1 cellular context compared by ENCODE assay signal in the genomic region with DNA sequence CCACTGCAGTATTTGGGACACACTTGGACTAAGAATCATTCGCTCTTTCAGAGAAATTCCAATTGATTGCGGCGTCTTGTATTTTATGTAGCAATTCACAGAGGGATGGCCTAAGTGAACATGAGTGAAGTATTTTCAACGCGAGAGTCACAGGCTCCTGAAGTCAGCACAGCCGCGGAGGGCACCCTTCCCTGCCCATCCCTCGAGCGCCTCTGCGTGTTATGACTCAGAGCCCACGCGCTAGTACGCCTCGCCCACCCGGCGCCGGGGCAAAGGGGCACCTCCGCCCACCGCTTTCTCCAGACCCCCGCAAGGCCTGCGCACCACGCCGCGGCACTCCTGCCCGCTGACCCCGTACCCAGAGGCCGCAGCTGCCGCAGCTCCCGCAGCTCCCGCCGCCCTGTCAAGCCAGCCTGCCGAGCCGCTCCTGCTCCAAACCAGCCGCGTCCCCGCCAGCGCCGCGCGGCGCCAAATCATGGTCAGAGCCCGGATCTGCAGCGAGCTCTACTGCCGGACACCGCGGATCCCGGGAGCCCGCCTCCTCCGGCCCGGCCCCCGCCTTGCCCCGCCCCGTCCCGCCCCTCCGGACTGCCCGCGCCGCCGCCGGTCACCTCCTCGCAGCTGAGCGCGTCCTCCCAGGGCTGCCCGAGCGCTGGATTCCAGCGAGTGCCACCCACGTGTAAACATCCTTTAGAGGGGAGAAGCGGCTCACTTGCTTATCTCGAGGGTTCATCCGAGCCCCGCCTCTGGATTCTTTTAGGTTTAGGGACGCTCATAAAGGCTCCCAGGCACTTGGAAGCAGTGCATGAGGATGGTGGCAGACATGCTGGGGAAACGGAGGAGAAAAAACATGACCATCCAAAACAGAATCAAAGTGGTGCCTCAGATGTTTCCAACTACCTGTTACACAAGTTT.
A peak's percentile ranks its signal among the peaks of the same experiment; 100 is the strongest.
TF ChIP-seq lines count a peak whose summit lies in the region.

A gene with protein sequence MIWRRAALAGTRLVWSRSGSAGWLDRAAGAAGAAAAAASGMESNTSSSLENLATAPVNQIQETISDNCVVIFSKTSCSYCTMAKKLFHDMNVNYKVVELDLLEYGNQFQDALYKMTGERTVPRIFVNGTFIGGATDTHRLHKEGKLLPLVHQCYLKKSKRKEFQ (minus strand): TSS at position 509 of the 915 bp plus-strand sequence. CDS start 32 bp downstream, at position 477.

TF ChIP-seq in HepG2, 621 proteins besides CTCF, POLR2A, EP300 and RAD21 (continued from another document and continues in another):
- TF ChIP-seq, protein P1, sequence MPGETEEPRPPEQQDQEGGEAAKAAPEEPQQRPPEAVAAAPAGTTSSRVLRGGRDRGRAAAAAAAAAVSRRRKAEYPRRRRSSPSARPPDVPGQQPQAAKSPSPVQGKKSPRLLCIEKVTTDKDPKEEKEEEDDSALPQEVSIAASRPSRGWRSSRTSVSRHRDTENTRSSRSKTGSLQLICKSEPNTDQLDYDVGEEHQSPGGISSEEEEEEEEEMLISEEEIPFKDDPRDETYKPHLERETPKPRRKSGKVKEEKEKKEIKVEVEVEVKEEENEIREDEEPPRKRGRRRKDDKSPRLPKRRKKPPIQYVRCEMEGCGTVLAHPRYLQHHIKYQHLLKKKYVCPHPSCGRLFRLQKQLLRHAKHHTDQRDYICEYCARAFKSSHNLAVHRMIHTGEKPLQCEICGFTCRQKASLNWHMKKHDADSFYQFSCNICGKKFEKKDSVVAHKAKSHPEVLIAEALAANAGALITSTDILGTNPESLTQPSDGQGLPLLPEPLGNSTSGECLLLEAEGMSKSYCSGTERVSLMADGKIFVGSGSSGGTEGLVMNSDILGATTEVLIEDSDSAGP (CRISPR knock-in tag; IDR thresholded peaks at IDR 0.05; ENCODE audit: borderline replicate concordance) = peak; percentile 73; the same call in 1 of the 2 replicates
- no peak for TF ChIP-seq CENPX (CRISPR knock-in tag; IDR thresholded peaks at IDR 0.05)
- TF ChIP-seq TRIM24 (CRISPR knock-in tag; IDR thresholded peaks at IDR 0.05) = no peak
- no peak for TF ChIP-seq ZFP41 (CRISPR knock-in tag; IDR thresholded peaks at IDR 0.05; ENCODE audit: borderline replicate concordance)
- TF ChIP-seq RBM39 (IDR thresholded peaks at IDR 0.05; ENCODE audit: low read depth, low read length, poor library complexity, severe bottlenecking) = peak; percentile 41
- TF ChIP-seq PITX1 (CRISPR knock-in tag; IDR thresholded peaks at IDR 0.05) = no peak
- TF ChIP-seq MED13 (CRISPR knock-in tag; IDR thresholded peaks at IDR 0.05) = peak; percentile 57; the same call in 1 of the 2 replicates
- TF ChIP-seq, protein P2, sequence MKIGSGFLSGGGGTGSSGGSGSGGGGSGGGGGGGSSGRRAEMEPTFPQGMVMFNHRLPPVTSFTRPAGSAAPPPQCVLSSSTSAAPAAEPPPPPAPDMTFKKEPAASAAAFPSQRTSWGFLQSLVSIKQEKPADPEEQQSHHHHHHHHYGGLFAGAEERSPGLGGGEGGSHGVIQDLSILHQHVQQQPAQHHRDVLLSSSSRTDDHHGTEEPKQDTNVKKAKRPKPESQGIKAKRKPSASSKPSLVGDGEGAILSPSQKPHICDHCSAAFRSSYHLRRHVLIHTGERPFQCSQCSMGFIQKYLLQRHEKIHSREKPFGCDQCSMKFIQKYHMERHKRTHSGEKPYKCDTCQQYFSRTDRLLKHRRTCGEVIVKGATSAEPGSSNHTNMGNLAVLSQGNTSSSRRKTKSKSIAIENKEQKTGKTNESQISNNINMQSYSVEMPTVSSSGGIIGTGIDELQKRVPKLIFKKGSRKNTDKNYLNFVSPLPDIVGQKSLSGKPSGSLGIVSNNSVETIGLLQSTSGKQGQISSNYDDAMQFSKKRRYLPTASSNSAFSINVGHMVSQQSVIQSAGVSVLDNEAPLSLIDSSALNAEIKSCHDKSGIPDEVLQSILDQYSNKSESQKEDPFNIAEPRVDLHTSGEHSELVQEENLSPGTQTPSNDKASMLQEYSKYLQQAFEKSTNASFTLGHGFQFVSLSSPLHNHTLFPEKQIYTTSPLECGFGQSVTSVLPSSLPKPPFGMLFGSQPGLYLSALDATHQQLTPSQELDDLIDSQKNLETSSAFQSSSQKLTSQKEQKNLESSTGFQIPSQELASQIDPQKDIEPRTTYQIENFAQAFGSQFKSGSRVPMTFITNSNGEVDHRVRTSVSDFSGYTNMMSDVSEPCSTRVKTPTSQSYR (CRISPR knock-in tag; IDR thresholded peaks at IDR 0.05; ENCODE audit: borderline replicate concordance) = no peak
- no peak for TF ChIP-seq SRF (IDR thresholded peaks at IDR 0.05; ENCODE audit: low read depth, low read length)
- no peak for TF ChIP-seq JDP2 (CRISPR knock-in tag; IDR thresholded peaks at IDR 0.05; ENCODE audit: borderline replicate concordance)
- peak; percentile 20; the same call in 1 of the 2 replicates for TF ChIP-seq BCL6 (CRISPR knock-in tag; IDR thresholded peaks at IDR 0.05)
- no peak for TF ChIP-seq ZFP37 (CRISPR knock-in tag; IDR thresholded peaks at IDR 0.05; ENCODE audit: borderline replicate concordance)
- no peak for TF ChIP-seq KDM6A (CRISPR knock-in tag; IDR thresholded peaks at IDR 0.05; ENCODE audit: low read depth)
- no peak for TF ChIP-seq ZNF274 (CRISPR knock-in tag; IDR thresholded peaks at IDR 0.05)
- TF ChIP-seq, protein P3, sequence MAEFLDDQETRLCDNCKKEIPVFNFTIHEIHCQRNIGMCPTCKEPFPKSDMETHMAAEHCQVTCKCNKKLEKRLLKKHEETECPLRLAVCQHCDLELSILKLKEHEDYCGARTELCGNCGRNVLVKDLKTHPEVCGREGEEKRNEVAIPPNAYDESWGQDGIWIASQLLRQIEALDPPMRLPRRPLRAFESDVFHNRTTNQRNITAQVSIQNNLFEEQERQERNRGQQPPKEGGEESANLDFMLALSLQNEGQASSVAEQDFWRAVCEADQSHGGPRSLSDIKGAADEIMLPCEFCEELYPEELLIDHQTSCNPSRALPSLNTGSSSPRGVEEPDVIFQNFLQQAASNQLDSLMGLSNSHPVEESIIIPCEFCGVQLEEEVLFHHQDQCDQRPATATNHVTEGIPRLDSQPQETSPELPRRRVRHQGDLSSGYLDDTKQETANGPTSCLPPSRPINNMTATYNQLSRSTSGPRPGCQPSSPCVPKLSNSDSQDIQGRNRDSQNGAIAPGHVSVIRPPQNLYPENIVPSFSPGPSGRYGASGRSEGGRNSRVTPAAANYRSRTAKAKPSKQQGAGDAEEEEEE (CRISPR knock-in tag; IDR thresholded peaks at IDR 0.05; ENCODE audit: borderline replicate concordance) = no peak
- no peak; the same call in 1 of the 2 replicates for TF ChIP-seq DR1 (CRISPR knock-in tag; IDR thresholded peaks at IDR 0.05)
- peak; percentile 47; the same call in 1 of the 2 replicates for TF ChIP-seq ZNF724P (CRISPR knock-in tag; IDR thresholded peaks at IDR 0.05; ENCODE audit: borderline replicate concordance)
- TF ChIP-seq SPEN (CRISPR knock-in tag; IDR thresholded peaks at IDR 0.05; ENCODE audit: low read depth) = no peak; the same call in 1 of the 2 replicates
- no peak for TF ChIP-seq MEIS2 (CRISPR knock-in tag; IDR thresholded peaks at IDR 0.05)
- no peak for TF ChIP-seq ZNF121 (CRISPR knock-in tag; IDR thresholded peaks at IDR 0.05)
- TF ChIP-seq MTA3 (CRISPR knock-in tag; IDR thresholded peaks at IDR 0.05) = no peak
- peak; percentile 55 for TF ChIP-seq CCDC6 (CRISPR knock-in tag; IDR thresholded peaks at IDR 0.05)
- no peak for TF ChIP-seq ZNF12 (CRISPR knock-in tag; IDR thresholded peaks at IDR 0.05)
- TF ChIP-seq ZNF446 (CRISPR knock-in tag; IDR thresholded peaks at IDR 0.05) = 0 out of 2 replicates have a peak, but pooled peaks have one; percentile 78
- no peak for TF ChIP-seq WIZ (CRISPR knock-in tag; IDR thresholded peaks at IDR 0.05)
- TF ChIP-seq KLF13 (CRISPR knock-in tag; IDR thresholded peaks at IDR 0.05) = no peak
- TF ChIP-seq, protein P4, sequence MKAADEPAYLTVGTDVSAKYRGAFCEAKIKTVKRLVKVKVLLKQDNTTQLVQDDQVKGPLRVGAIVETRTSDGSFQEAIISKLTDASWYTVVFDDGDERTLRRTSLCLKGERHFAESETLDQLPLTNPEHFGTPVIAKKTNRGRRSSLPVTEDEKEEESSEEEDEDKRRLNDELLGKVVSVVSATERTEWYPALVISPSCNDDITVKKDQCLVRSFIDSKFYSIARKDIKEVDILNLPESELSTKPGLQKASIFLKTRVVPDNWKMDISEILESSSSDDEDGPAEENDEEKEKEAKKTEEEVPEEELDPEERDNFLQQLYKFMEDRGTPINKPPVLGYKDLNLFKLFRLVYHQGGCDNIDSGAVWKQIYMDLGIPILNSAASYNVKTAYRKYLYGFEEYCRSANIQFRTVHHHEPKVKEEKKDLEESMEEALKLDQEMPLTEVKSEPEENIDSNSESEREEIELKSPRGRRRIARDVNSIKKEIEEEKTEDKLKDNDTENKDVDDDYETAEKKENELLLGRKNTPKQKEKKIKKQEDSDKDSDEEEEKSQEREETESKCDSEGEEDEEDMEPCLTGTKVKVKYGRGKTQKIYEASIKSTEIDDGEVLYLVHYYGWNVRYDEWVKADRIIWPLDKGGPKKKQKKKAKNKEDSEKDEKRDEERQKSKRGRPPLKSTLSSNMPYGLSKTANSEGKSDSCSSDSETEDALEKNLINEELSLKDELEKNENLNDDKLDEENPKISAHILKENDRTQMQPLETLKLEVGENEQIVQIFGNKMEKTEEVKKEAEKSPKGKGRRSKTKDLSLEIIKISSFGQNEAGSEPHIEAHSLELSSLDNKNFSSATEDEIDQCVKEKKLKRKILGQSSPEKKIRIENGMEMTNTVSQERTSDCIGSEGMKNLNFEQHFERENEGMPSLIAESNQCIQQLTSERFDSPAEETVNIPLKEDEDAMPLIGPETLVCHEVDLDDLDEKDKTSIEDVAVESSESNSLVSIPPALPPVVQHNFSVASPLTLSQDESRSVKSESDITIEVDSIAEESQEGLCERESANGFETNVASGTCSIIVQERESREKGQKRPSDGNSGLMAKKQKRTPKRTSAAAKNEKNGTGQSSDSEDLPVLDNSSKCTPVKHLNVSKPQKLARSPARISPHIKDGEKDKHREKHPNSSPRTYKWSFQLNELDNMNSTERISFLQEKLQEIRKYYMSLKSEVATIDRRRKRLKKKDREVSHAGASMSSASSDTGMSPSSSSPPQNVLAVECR (CRISPR knock-in tag; IDR thresholded peaks at IDR 0.05; ENCODE audit: borderline replicate concordance) = peak; percentile 84
- no peak for TF ChIP-seq EHMT2 (IDR thresholded peaks at IDR 0.05; ENCODE audit: borderline replicate concordance, low read depth, low read length)
- no peak for TF ChIP-seq ZNF644 (CRISPR knock-in tag; IDR thresholded peaks at IDR 0.05; ENCODE audit: low read depth)
- TF ChIP-seq, protein P5, sequence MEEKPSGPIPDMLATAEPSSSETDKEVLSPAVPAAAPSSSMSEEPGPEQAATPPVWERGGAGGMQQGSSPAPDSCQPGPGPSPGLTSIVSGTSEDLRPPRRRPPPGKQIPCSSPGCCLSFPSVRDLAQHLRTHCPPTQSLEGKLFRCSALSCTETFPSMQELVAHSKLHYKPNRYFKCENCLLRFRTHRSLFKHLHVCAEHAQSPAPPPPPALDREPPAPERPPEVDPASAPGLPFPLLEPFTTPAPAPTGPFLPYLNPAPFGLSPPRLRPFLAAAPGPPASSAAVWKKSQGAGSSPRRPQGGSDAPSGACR (CRISPR knock-in tag; IDR thresholded peaks at IDR 0.05) = no peak
- no peak for TF ChIP-seq NONO (IDR thresholded peaks at IDR 0.05)
- TF ChIP-seq NONO (CRISPR knock-in tag; conservative IDR thresholded peaks at IDR 0.05) = peak; percentile 63
- peak; percentile 19; the same call in 1 of the 2 replicates for TF ChIP-seq EED (CRISPR knock-in tag; IDR thresholded peaks at IDR 0.05)
- TF ChIP-seq, protein P6, sequence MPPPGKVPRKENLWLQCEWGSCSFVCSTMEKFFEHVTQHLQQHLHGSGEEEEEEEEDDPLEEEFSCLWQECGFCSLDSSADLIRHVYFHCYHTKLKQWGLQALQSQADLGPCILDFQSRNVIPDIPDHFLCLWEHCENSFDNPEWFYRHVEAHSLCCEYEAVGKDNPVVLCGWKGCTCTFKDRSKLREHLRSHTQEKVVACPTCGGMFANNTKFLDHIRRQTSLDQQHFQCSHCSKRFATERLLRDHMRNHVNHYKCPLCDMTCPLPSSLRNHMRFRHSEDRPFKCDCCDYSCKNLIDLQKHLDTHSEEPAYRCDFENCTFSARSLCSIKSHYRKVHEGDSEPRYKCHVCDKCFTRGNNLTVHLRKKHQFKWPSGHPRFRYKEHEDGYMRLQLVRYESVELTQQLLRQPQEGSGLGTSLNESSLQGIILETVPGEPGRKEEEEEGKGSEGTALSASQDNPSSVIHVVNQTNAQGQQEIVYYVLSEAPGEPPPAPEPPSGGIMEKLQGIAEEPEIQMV (CRISPR knock-in tag; IDR thresholded peaks at IDR 0.05; ENCODE audit: low read depth) = no peak
- peak; percentile 42; the same call in 1 of the 2 replicates for TF ChIP-seq KDM2A (CRISPR knock-in tag; IDR thresholded peaks at IDR 0.05; ENCODE audit: borderline replicate concordance, low read depth)
- TF ChIP-seq, protein P7, sequence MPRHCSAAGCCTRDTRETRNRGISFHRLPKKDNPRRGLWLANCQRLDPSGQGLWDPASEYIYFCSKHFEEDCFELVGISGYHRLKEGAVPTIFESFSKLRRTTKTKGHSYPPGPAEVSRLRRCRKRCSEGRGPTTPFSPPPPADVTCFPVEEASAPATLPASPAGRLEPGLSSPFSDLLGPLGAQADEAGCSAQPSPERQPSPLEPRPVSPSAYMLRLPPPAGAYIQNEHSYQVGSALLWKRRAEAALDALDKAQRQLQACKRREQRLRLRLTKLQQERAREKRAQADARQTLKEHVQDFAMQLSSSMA (CRISPR knock-in tag; IDR thresholded peaks at IDR 0.05) = no peak
- TF ChIP-seq, protein P8, sequence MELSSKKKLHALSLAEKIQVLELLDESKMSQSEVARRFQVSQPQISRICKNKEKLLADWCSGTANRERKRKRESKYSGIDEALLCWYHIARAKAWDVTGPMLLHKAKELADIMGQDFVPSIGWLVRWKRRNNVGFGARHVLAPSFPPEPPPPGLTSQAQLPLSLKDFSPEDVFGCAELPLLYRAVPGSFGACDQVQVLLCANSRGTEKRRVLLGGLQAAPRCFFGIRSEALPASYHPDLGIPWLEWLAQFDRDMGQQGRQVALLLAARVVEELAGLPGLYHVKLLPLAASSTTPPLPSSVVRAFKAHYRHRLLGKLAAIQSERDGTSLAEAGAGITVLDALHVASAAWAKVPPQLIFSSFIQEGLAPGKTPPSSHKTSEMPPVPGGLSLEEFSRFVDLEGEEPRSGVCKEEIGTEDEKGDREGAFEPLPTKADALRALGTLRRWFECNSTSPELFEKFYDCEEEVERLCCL (CRISPR knock-in tag; IDR thresholded peaks at IDR 0.05; ENCODE audit: borderline replicate concordance) = no peak
- TF ChIP-seq NCOR1 (IDR thresholded peaks at IDR 0.05; ENCODE audit: borderline replicate concordance, low read length) = no peak
- peak; percentile 69 for TF ChIP-seq ZMAT3 (CRISPR knock-in tag; conservative IDR thresholded peaks at IDR 0.05)
- TF ChIP-seq, protein P9, sequence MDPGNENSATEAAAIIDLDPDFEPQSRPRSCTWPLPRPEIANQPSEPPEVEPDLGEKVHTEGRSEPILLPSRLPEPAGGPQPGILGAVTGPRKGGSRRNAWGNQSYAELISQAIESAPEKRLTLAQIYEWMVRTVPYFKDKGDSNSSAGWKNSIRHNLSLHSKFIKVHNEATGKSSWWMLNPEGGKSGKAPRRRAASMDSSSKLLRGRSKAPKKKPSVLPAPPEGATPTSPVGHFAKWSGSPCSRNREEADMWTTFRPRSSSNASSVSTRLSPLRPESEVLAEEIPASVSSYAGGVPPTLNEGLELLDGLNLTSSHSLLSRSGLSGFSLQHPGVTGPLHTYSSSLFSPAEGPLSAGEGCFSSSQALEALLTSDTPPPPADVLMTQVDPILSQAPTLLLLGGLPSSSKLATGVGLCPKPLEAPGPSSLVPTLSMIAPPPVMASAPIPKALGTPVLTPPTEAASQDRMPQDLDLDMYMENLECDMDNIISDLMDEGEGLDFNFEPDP (CRISPR knock-in tag; conservative IDR thresholded peaks at IDR 0.05) = no peak
